21 cellular contexts compared by ENCODE assay signal in the genomic region with DNA sequence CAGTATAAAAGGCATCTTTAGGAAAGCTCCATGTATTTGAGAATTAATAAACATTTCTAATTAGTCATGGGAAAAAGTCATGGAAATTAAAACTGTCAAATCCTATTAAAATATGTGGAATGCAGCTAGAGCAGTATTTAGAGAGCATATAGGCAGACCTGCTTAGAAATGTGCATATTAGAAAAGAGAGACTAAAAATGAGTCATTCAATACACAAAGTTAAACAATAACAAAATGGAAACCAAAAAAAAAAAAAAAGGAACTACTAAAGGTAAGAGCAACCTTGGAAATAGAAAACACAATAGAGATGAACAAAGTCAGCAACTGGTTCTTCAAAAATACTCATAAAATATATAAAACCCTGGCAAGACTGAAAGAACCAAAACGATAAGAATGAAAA. TPM values are rescaled to one million over a fixed set of nuclear protein-coding genes. Genes with fewer than 3 reads are reported as not detected.
"Had no signal": no experiment of that assay in that cellular context is flagged by ENCODE, and none has a peak within 500 bp of the region (broad histone marks: within the 10 kb centered on the region; RNA-seq: fewer than 3 reads in every experiment).

No MANE protein-coding gene starts in this region.

- H3K4me1 ChIP-seq: adrenal gland, breast epithelium, esophagus squamous epithelium, lower lobe of right lung, psoas muscle, suprapubic skin, vagina had no signal

- ATAC-seq: activated naive CD4-positive, alpha-beta T cell treated with anti-CD3 and anti-CD28 coated beads, Interleukin-2, amount 50 U/mL, for 72 hours; lower lobe of right lung; natural killer cell; psoas muscle; sciatic nerve; stimulated activated naive CD8-positive, alpha-beta T cell treated with anti-CD3 and anti-CD28 coated beads, Interleukin-15, amount 100 ng/mL, for 72 hours had no signal

- H3K36me3 Mint-ChIP-seq: natural killer cell had no signal

- H3K4me3 ChIP-seq: adrenal gland, breast epithelium, esophagus squamous epithelium, lower lobe of right lung, ovary, psoas muscle, smooth muscle cell, suprapubic skin, vagina had no signal

- FAIRE-seq: astrocyte had no signal

- H3K27ac ChIP-seq: adrenal gland, breast epithelium, esophagus squamous epithelium, lower lobe of right lung, ovary, psoas muscle, suprapubic skin, vagina had no signal

- H3K4me1 Mint-ChIP-seq: natural killer cell; stimulated activated naive CD8-positive, alpha-beta T cell treated with anti-CD3 and anti-CD28 coated beads, Interleukin-15, amount 100 ng/mL, for 72 hours had no signal

- H3K4me3 Mint-ChIP-seq: natural killer cell; stimulated activated naive CD8-positive, alpha-beta T cell treated with anti-CD3 and anti-CD28 coated beads, Interleukin-15, amount 100 ng/mL, for 72 hours had no signal

- DNase-seq: activated CD4-positive, alpha-beta T cell treated with anti-CD3 and anti-CD28 coated beads for 1 hour; activated CD8-positive, alpha-beta memory T cell treated with anti-CD3 and anti-CD28 coated beads for 24 hours; activated CD8-positive, alpha-beta memory T cell treated with anti-CD3 and anti-CD28 coated beads, Interleukin-2, amount 50 U/mL, for 48 hours; activated gamma-delta T cell treated with Interleukin-2 at 50 U/mL for 16 hours; adrenal gland; cerebellar nuclear complex; effector CD4-positive, alpha-beta T cell; esophagus squamous epithelium; lower lobe of right lung; natural killer cell; ovary; psoas muscle; stimulated activated CD4-positive, alpha-beta T cell treated with anti-CD3 and anti-CD28 coated beads, Interleukin-4, amount 100 ng/mL, for 1 hour; stimulated activated naive CD8-positive, alpha-beta T cell treated with anti-CD3 and anti-CD28 coated beads, Interleukin-15, amount 100 ng/mL, for 72 hours had no signal

- H3K27ac Mint-ChIP-seq: activated naive CD4-positive, alpha-beta T cell treated with anti-CD3 and anti-CD28 coated beads, Interleukin-2, amount 50 U/mL, for 72 hours; natural killer cell; stimulated activated naive CD8-positive, alpha-beta T cell treated with anti-CD3 and anti-CD28 coated beads, Interleukin-15, amount 100 ng/mL, for 72 hours had no signal

- H3K27me3 ChIP-seq: adrenal gland, breast epithelium, esophagus squamous epithelium, ovary, suprapubic skin, vagina had no signal

- H3K36me3 ChIP-seq: adrenal gland, breast epithelium, esophagus squamous epithelium, lower lobe of right lung, ovary, suprapubic skin, vagina had no signal

- H3K9me3 ChIP-seq: adrenal gland, breast epithelium, ovary, suprapubic skin, vagina had no signal

RNA-seq across cellular contexts. Expression of a gene that starts 59.7 kb away (rescaled TPM):
- total RNA-seq: activated naive CD4-positive, alpha-beta T cell treated with anti-CD3 and anti-CD28 coated beads, Interleukin-2, amount 50 U/mL, for 72 hours; adrenal gland; natural killer cell had no signal
